In genomic region chr17:60757437-60757836, GRCh38 we compare ENCODE assay signal across 8 cellular contexts.
"Had no signal": no experiment of that assay in that cellular context is flagged by ENCODE, and none has a peak within 500 bp of the region (broad histone marks: within the 10 kb centered on the region; RNA-seq: fewer than 3 reads in every experiment).

No MANE protein-coding gene starts in this region.

- DNase-seq: GDM1, GF-D8 had no signal

- ATAC-seq: GM12878 had no signal

- FAIRE-seq: G401.6, GM12878, GM12891, GM12892, GM18507, GM19239 had no signal

- H3K4me3 ChIP-seq: GM12878 had no signal
